ENCODE assay signal across 2 cellular contexts in the genomic region with DNA sequence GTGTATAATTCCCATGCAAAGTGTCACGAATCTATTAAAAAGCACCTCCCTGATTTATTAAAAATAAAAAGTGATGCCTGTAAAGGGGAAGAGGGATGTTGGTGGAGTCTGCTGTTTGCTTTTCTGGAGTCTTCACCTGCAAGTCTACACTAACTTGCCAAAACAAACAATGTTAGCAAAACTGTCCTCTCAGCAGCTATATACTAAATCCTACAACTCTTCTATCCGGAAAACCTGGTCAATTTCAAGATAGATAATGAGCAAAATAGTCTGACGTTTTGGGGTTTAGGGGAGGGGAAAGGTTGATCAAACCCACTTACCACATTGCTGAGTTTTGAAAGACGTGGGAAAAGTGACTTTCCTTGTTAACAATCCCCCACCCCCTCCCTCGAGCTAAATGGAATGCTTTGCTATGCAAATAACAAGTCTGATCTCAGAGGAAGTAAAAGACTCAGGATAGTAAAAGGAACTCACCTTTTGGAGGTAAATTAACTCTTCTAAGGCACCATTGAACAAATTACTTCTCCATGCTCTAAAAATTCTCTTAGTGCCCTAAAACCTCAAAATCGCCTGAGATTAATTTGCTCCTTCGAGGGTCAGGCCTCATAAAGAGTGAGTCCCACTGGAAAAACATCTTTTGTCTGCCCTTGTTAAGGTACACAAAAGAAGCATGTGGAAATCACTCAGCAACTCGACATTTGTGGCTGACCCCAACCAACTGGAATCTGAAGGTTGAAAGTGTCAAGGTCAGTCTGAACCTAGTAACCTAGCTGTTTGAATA.
TF ChIP-seq lines count a peak whose summit lies in the region.

No MANE protein-coding gene starts in this region.

TF ChIP-seq in IMR-90, 13 proteins besides CTCF, POLR2A, EP300 and RAD21:
- no peak for TF ChIP-seq FOS (IDR thresholded peaks at IDR 0.05; ENCODE audit: low read depth, low read length)
- TF ChIP-seq CEBPB (IDR thresholded peaks at IDR 0.05; ENCODE audit: low read depth, low read length), result no peak
- TF ChIP-seq MAZ (IDR thresholded peaks at IDR 0.05; ENCODE audit: borderline replicate concordance, low read depth, low read length), result no peak
- no peak for TF ChIP-seq ELK1 (IDR thresholded peaks at IDR 0.05; ENCODE audit: borderline replicate concordance, low read depth, low read length)
- no peak for TF ChIP-seq BHLHE40 (IDR thresholded peaks at IDR 0.05; ENCODE audit: low read depth, low read length)
- no peak for TF ChIP-seq NFE2L2 (IDR thresholded peaks at IDR 0.05; ENCODE audit: low read depth, low read length)
- TF ChIP-seq CHD1 (IDR thresholded peaks at IDR 0.05; ENCODE audit: low read depth, low read length), result no peak
- TF ChIP-seq RCOR1 (IDR thresholded peaks at IDR 0.05; ENCODE audit: insufficient replicate concordance, low read length), result no peak
- no peak for TF ChIP-seq RFX5 (IDR thresholded peaks at IDR 0.05; ENCODE audit: low read depth, low read length)
- no peak for TF ChIP-seq MXI1 (IDR thresholded peaks at IDR 0.05; ENCODE audit: borderline replicate concordance, low read depth, low read length)
- TF ChIP-seq, protein P1, sequence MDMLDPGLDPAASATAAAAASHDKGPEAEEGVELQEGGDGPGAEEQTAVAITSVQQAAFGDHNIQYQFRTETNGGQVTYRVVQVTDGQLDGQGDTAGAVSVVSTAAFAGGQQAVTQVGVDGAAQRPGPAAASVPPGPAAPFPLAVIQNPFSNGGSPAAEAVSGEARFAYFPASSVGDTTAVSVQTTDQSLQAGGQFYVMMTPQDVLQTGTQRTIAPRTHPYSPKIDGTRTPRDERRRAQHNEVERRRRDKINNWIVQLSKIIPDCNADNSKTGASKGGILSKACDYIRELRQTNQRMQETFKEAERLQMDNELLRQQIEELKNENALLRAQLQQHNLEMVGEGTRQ (IDR thresholded peaks at IDR 0.05; ENCODE audit: low read depth, low read length), result no peak
- TF ChIP-seq SMC3 (IDR thresholded peaks at IDR 0.05; ENCODE audit: low read depth, low read length), result no peak
- TF ChIP-seq MAFK (IDR thresholded peaks at IDR 0.05; ENCODE audit: low read depth, low read length), result no peak

TF ChIP-seq in H1, 55 proteins besides CTCF, POLR2A, EP300 and RAD21:
- TF ChIP-seq RBBP5 (IDR thresholded peaks at IDR 0.05; ENCODE audit: borderline replicate concordance, low read depth, low read length) (0 out of 2 replicates have a peak, but pooled peaks have one; percentile 41), FOSL1 (IDR thresholded peaks at IDR 0.05; ENCODE audit: insufficient read depth, low read depth, low read length) (no peak), SIN3A (conservative IDR thresholded peaks at IDR 0.05 in 1 of 2, IDR thresholded peaks at IDR 0.05 in 1 of 2; ENCODE audit: low read depth in 1 of 2, low read length in 2 of 2) (0 out of 4 replicates have a peak, but pooled peaks of 1 of the 2 experiments have one; percentile 33), ASH2L (IDR thresholded peaks at IDR 0.05; ENCODE audit: low read length) (peak; percentile 81), TEAD4 (IDR thresholded peaks at IDR 0.05; ENCODE audit: low read depth, low read length) (peak; percentile 82), POU5F1 (IDR thresholded peaks at IDR 0.05; ENCODE audit: low read depth, low read length) (peak; percentile 57; the same call in 1 of the 2 replicates), SP1 (IDR thresholded peaks at IDR 0.05; ENCODE audit: low read depth, low read length) (peak; percentile 65), NRF1 (IDR thresholded peaks at IDR 0.05; ENCODE audit: low read depth, low read length) (no peak)
- TF ChIP-seq, protein P2, sequence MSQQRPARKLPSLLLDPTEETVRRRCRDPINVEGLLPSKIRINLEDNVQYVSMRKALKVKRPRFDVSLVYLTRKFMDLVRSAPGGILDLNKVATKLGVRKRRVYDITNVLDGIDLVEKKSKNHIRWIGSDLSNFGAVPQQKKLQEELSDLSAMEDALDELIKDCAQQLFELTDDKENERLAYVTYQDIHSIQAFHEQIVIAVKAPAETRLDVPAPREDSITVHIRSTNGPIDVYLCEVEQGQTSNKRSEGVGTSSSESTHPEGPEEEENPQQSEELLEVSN (IDR thresholded peaks at IDR 0.05), result peak; percentile 70
